Comparison of ENCODE assay signal across 22 cellular contexts in the genomic region with DNA sequence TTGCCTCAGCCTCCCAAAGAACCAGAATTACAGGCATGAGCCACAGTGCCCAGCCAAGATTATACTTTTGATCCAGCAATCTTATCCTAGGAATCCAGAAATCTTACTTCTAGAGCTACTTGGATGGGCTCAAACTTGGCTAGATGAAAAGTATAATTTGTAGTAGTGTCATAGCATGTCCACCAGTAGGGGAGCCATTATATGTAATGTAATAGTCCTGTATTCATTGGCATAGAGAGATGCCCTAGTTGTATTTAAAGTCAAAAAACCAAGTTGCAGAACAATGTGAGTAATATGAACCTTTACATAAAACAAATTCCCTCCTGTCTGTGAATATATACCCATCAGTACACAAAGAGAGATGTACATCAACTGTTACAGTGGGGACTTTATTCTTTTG.
"Had no signal": no experiment of that assay in that cellular context is flagged by ENCODE, and none has a peak within 500 bp of the region (broad histone marks: within the 10 kb centered on the region; RNA-seq: fewer than 3 reads in every experiment).

No MANE protein-coding gene starts in this region.

- H3K27ac ChIP-seq: left ventricle myocardium inferior, ovary, right atrium auricular region, skin epidermis, testis, thyroid gland, transverse colon, upper lobe of left lung, vagina had no signal

- H3K9me3 ChIP-seq: mucosa of descending colon, ovary, right atrium auricular region, stomach, testis, thyroid gland, transverse colon, upper lobe of left lung, vagina had no signal

- DNase-seq: islet precursor cell; left ventricle myocardium inferior; midbrain; mucosa of descending colon; naive thymus-derived CD4-positive, alpha-beta T cell; ovary; stimulated activated CD4-positive, alpha-beta T cell treated with anti-CD3 and anti-CD28 coated beads, Interleukin-12 subunit alpha, Interleukin-12 subunit beta, amount 100 ng/mL, for 4 hours; stimulated activated CD4-positive, alpha-beta T cell treated with anti-CD3 and anti-CD28 coated beads, Interleukin-15, amount 100 ng/mL, for 24 hours; stimulated activated CD4-positive, alpha-beta T cell treated with anti-CD3 and anti-CD28 coated beads, Interleukin-2, amount 100 ng/mL, for 24 hours; stimulated activated CD4-positive, alpha-beta T cell treated with anti-CD3 and anti-CD28 coated beads, Interleukin-4, amount 100 ng/mL, for 1 hour; stimulated activated naive B cell treated with anti-CD40 and anti-IgM and Interleukin-4, amounts not matched to agents 10 μg/mL and 1 μg/mL and 100 μg/mL, for 72 hours; stimulated activated naive CD8-positive, alpha-beta T cell treated with anti-CD3 and anti-CD28 coated beads, Interleukin-15, Interleukin-2, amounts not matched to agents 100 U/mL and 50 U/mL, for 24 hours; stomach; testis; thyroid gland; transverse colon; upper lobe of left lung had no signal

- H3K4me3 ChIP-seq: left ventricle myocardium inferior, lung, mucosa of descending colon, ovary, right atrium auricular region, skin epidermis, stomach, testis, thyroid gland, transverse colon, upper lobe of left lung, vagina had no signal

- H3K4me1 ChIP-seq: left ventricle myocardium inferior, right atrium auricular region, testis, thyroid gland, vagina had no signal

- ATAC-seq: mucosa of descending colon; naive thymus-derived CD4-positive, alpha-beta T cell; natural killer cell treated with Interleukin-12 subunit alpha and Interleukin-12 subunit beta and Interleukin-15 and Interleukin-18, amount 100 ng/mL, for 72 hours; stimulated activated naive B cell treated with anti-CD40 and anti-IgM and Interleukin-4, amounts not matched to agents 10 μg/mL and 1 μg/mL and 100 μg/mL, for 72 hours; stimulated activated naive CD8-positive, alpha-beta T cell treated with anti-CD3 and anti-CD28 coated beads, Interleukin-15, Interleukin-2, amounts not matched to agents 100 U/mL and 50 U/mL, for 24 hours had no signal

- H3K27me3 ChIP-seq: ovary, right atrium auricular region, stomach, testis, thyroid gland, transverse colon, upper lobe of left lung, vagina had no signal

- H3K36me3 ChIP-seq: left ventricle myocardium inferior, ovary, right atrium auricular region, stomach, thyroid gland, transverse colon, upper lobe of left lung, vagina had no signal
